In genomic region chr17:9801505-9801904, GRCh38 we compare ENCODE assay signal across 34 cellular contexts. TPM values are rescaled to one million over a fixed set of nuclear protein-coding genes. Genes with fewer than 3 reads are reported as not detected.
"Had no signal": no experiment of that assay in that cellular context is flagged by ENCODE, and none has a peak within 500 bp of the region (broad histone marks: within the 10 kb centered on the region; RNA-seq: fewer than 3 reads in every experiment).

No MANE protein-coding gene starts in this region.

- H3K9me2 ChIP-seq: SK-N-SH had no signal

- H3K4me1 ChIP-seq: ascending aorta had no signal

- H3K4me3 Mint-ChIP-seq: activated CD4-positive, alpha-beta T cell treated with anti-CD3 and anti-CD28 coated beads for 36 hours; activated CD4-positive, alpha-beta T cell treated with anti-CD3 and anti-CD28 coated beads, Interleukin-2, amount 10 ng/mL, durations not matched to agents 7 days and 5 days; activated CD8-positive, alpha-beta T cell treated with anti-CD3 and anti-CD28 coated beads, Interleukin-2, amount 10 ng/mL, durations not matched to agents 7 days and 5 days; activated naive CD4-positive, alpha-beta T cell treated with anti-CD3 and anti-CD28 coated beads, Interleukin-2, amount 50 U/mL, for 24 hours; activated naive CD8-positive, alpha-beta T cell treated with anti-CD3 and anti-CD28 coated beads, Interleukin-2, amount 10 ng/mL, durations not matched to agents 7 days and 5 days; activated T-cell treated with anti-CD3 and anti-CD28 coated beads, Interleukin-2, amount 50 U/mL, for 24 hours; T-helper 1 cell treated with Interleukin-12 subunit alpha and Interleukin-12 subunit beta and Interleukin-4 antibody, amounts not matched to agents 30 μg/mL and 1 μg/mL, for 36 hours; T-helper 2 cell treated with Interferon-gamma antibody and Interleukin-4, amounts not matched to agents 5 μg/mL and 100 μg/mL, for 36 hours; WTC11 had no signal

- H3K9ac ChIP-seq: SK-N-SH had no signal

- FAIRE-seq: K562, RCC 7860, TTC549 had no signal

- H3K36me3 Mint-ChIP-seq: activated naive CD4-positive, alpha-beta T cell treated with anti-CD3 and anti-CD28 coated beads, Interleukin-2, amount 50 U/mL, for 24 hours; activated naive CD8-positive, alpha-beta T cell treated with anti-CD3 and anti-CD28 coated beads, Interleukin-2, amount 10 ng/mL, durations not matched to agents 7 days and 5 days; WTC11 had no signal

- H3K9me3 ChIP-seq: SJSA1, SK-N-SH had no signal

- H3K9me3 Mint-ChIP-seq: activated CD4-positive, alpha-beta T cell treated with anti-CD3 and anti-CD28 coated beads, Interleukin-2, amount 10 ng/mL, durations not matched to agents 7 days and 5 days; activated T-helper 2 cell treated with anti-CD3 and anti-CD28 coated beads, Interferon-gamma antibody, Interleukin-2, Interleukin-4, amounts not matched to agents 10 μg/mL and 5 μg/mL and 100 μg/mL, durations not matched to agents 14 hours and 24 hours and 36 hours; T-helper 1 cell treated with Interleukin-12 subunit alpha and Interleukin-12 subunit beta and Interleukin-4 antibody, amounts not matched to agents 30 μg/mL and 1 μg/mL, for 36 hours; T-helper 2 cell treated with Interferon-gamma antibody and Interleukin-4, amounts not matched to agents 5 μg/mL and 100 μg/mL, for 36 hours; WTC11 had no signal

- H3K4me3 ChIP-seq: ascending aorta, cardiac muscle cell, K562, SJSA1 had no signal

- H3K27me3 Mint-ChIP-seq: activated CD4-positive, alpha-beta T cell treated with anti-CD3 and anti-CD28 coated beads, Interleukin-2, amount 10 ng/mL, durations not matched to agents 7 days and 5 days; activated naive CD8-positive, alpha-beta T cell treated with anti-CD3 and anti-CD28 coated beads, Interleukin-2, amount 10 ng/mL, durations not matched to agents 7 days and 5 days had no signal

- H3K27ac ChIP-seq: ascending aorta, cardiac muscle cell had no signal

- H3K4me2 ChIP-seq: SK-N-SH had no signal

- DNase-seq: activated CD4-positive, alpha-beta T cell treated with anti-CD3 and anti-CD28 coated beads for 36 hours; activated CD4-positive, alpha-beta T cell treated with anti-CD3 and anti-CD28 coated beads, Interleukin-2, amount 10 ng/mL, durations not matched to agents 7 days and 5 days; activated CD4-positive, alpha-beta T cell treated with anti-CD3 and anti-CD28 coated beads, Interleukin-2, amount 50 U/mL, for 48 hours; activated CD8-positive, alpha-beta T cell treated with anti-CD3 and anti-CD28 coated beads, Interleukin-2, amount 10 ng/mL, durations not matched to agents 7 days and 5 days; activated gamma-delta T cell; activated naive CD4-positive, alpha-beta T cell treated with Interleukin-2 at 50 U/mL for 16 hours; activated naive CD8-positive, alpha-beta T cell treated with anti-CD3 and anti-CD28 coated beads, Interleukin-2, amount 10 ng/mL, durations not matched to agents 7 days and 5 days; activated T-cell treated with anti-CD3 and anti-CD28 coated beads, Interleukin-2, amount 50 U/mL, for 24 hours; amygdala; Karpas-422; MM.1S; MV-4-11; NCI-H1092; NCI-H1436 treated with DMSO at 0.1 percent for 48 hours; NCI-H1694 treated with DMSO at 0.1 percent for 48 hours; NCI-H2029; NCI-H345; NCI-H524 treated with DMSO at 0.1 percent for 48 hours; SHP77 treated with DMSO at 0.1 percent for 48 hours; SK-N-SH had no signal

- H3K4me1 Mint-ChIP-seq: activated CD4-positive, alpha-beta T cell treated with anti-CD3 and anti-CD28 coated beads for 36 hours; activated CD4-positive, alpha-beta T cell treated with anti-CD3 and anti-CD28 coated beads, Interleukin-2, amount 10 ng/mL, durations not matched to agents 7 days and 5 days; activated naive CD4-positive, alpha-beta T cell treated with anti-CD3 and anti-CD28 coated beads, Interleukin-2, amount 50 U/mL, for 24 hours; activated naive CD8-positive, alpha-beta T cell treated with anti-CD3 and anti-CD28 coated beads, Interleukin-2, amount 10 ng/mL, durations not matched to agents 7 days and 5 days; WTC11 had no signal

- H3K27ac Mint-ChIP-seq: activated CD4-positive, alpha-beta T cell treated with anti-CD3 and anti-CD28 coated beads for 36 hours; activated CD4-positive, alpha-beta T cell treated with anti-CD3 and anti-CD28 coated beads, Interleukin-2, amount 10 ng/mL, durations not matched to agents 7 days and 5 days; activated CD8-positive, alpha-beta T cell treated with anti-CD3 and anti-CD28 coated beads, Interleukin-2, amount 10 ng/mL, durations not matched to agents 7 days and 5 days; activated naive CD4-positive, alpha-beta T cell treated with anti-CD3 and anti-CD28 coated beads, Interleukin-2, amount 50 U/mL, for 24 hours; activated naive CD8-positive, alpha-beta T cell treated with anti-CD3 and anti-CD28 coated beads, Interleukin-2, amount 10 ng/mL, durations not matched to agents 7 days and 5 days; activated T-cell treated with anti-CD3 and anti-CD28 coated beads, Interleukin-2, amount 50 U/mL, for 24 hours; activated T-helper 2 cell treated with anti-CD3 and anti-CD28 coated beads, Interferon-gamma antibody, Interleukin-2, Interleukin-4, amounts not matched to agents 10 μg/mL and 5 μg/mL and 100 μg/mL, durations not matched to agents 14 hours and 24 hours and 36 hours; T-helper 1 cell treated with Interleukin-12 subunit alpha and Interleukin-12 subunit beta and Interleukin-4 antibody, amounts not matched to agents 30 μg/mL and 1 μg/mL, for 36 hours; T-helper 2 cell treated with Interferon-gamma antibody and Interleukin-4, amounts not matched to agents 5 μg/mL and 100 μg/mL, for 36 hours; WTC11 had no signal

- H3K36me3 ChIP-seq: ascending aorta, cardiac muscle cell, SJSA1 had no signal

- ATAC-seq: activated CD4-positive, alpha-beta T cell treated with anti-CD3 and anti-CD28 coated beads for 36 hours; activated CD4-positive, CD25-positive, alpha-beta regulatory T cell treated with anti-CD3 and anti-CD28 coated beads, Interleukin-2, amount 50 U/mL, for 24 hours; activated CD8-positive, alpha-beta T cell treated with anti-CD3 and anti-CD28 coated beads, Interleukin-2, amount 10 ng/mL, durations not matched to agents 7 days and 5 days; K562; WTC11 had no signal

- H3K27me3 ChIP-seq: ascending aorta, SJSA1 had no signal

RNA-seq across cellular contexts. Expression of gene DHRS7C, which starts 10.1 kb away (rescaled TPM):
- total RNA-seq: activated CD4-positive, alpha-beta T cell treated with anti-CD3 and anti-CD28 coated beads for 36 hours; activated CD4-positive, alpha-beta T cell treated with anti-CD3 and anti-CD28 coated beads, Interleukin-2, amount 10 ng/mL, durations not matched to agents 7 days and 5 days; activated CD8-positive, alpha-beta T cell treated with anti-CD3 and anti-CD28 coated beads, Interleukin-2, amount 10 ng/mL, durations not matched to agents 7 days and 5 days; activated naive CD8-positive, alpha-beta T cell treated with anti-CD3 and anti-CD28 coated beads, Interleukin-2, amount 10 ng/mL, durations not matched to agents 7 days and 5 days; activated T-helper 2 cell treated with anti-CD3 and anti-CD28 coated beads, Interferon-gamma antibody, Interleukin-2, Interleukin-4, amounts not matched to agents 10 μg/mL and 5 μg/mL and 100 μg/mL, durations not matched to agents 14 hours and 24 hours and 36 hours; ascending aorta; K562; NCI-H460; SJSA1; WTC11 had no signal
- polyA plus RNA-seq: cardiac muscle cell, K562, SK-N-SH had no signal

RNA-seq across cellular contexts. Expression of gene GSG1L2, which starts 20.4 kb away (rescaled TPM):
- total RNA-seq: activated CD4-positive, alpha-beta T cell treated with anti-CD3 and anti-CD28 coated beads for 36 hours; activated CD4-positive, alpha-beta T cell treated with anti-CD3 and anti-CD28 coated beads, Interleukin-2, amount 10 ng/mL, durations not matched to agents 7 days and 5 days; activated CD8-positive, alpha-beta T cell treated with anti-CD3 and anti-CD28 coated beads, Interleukin-2, amount 10 ng/mL, durations not matched to agents 7 days and 5 days; activated naive CD8-positive, alpha-beta T cell treated with anti-CD3 and anti-CD28 coated beads, Interleukin-2, amount 10 ng/mL, durations not matched to agents 7 days and 5 days; activated T-helper 2 cell treated with anti-CD3 and anti-CD28 coated beads, Interferon-gamma antibody, Interleukin-2, Interleukin-4, amounts not matched to agents 10 μg/mL and 5 μg/mL and 100 μg/mL, durations not matched to agents 14 hours and 24 hours and 36 hours; ascending aorta; cardiac muscle cell; K562; SJSA1; WTC11 had no signal
- polyA plus RNA-seq: adipose tissue, cardiac muscle cell, K562, SK-N-SH had no signal

RNA-seq across cellular contexts. Expression of gene GLP2R, which starts 24.2 kb away (rescaled TPM):
- total RNA-seq: activated CD4-positive, alpha-beta T cell treated with anti-CD3 and anti-CD28 coated beads for 36 hours; activated CD4-positive, alpha-beta T cell treated with anti-CD3 and anti-CD28 coated beads, Interleukin-2, amount 10 ng/mL, durations not matched to agents 7 days and 5 days; activated CD8-positive, alpha-beta T cell treated with anti-CD3 and anti-CD28 coated beads, Interleukin-2, amount 10 ng/mL, durations not matched to agents 7 days and 5 days; activated naive CD8-positive, alpha-beta T cell treated with anti-CD3 and anti-CD28 coated beads, Interleukin-2, amount 10 ng/mL, durations not matched to agents 7 days and 5 days; activated T-helper 2 cell treated with anti-CD3 and anti-CD28 coated beads, Interferon-gamma antibody, Interleukin-2, Interleukin-4, amounts not matched to agents 10 μg/mL and 5 μg/mL and 100 μg/mL, durations not matched to agents 14 hours and 24 hours and 36 hours; ascending aorta; cardiac muscle cell; K562; WTC11 had no signal
- polyA plus RNA-seq: K562, SK-N-SH had no signal
